Comparison of ENCODE assay signal across 17 cellular contexts in the genomic region with DNA sequence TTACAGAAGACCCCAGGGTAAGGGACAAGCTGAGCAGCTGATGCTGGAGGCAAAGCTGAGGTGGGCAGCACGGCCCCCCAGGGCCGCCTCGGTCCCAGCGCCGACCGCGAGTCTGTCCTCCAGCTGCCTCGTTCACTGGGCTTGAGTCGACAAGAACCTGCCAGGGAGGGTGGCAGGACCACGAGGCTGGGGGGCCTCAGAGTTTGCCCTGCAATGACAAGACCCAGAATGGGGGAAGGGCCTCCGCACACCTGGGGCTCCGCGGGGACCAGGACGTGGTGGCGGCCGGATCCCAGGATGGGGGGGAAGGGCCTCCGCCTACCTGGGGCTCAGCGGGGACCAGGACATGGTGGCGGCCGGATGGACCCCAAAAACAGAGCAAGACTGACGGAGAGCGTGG. TPM values are rescaled to one million over a fixed set of nuclear protein-coding genes. Genes with fewer than 3 reads are reported as not detected.
DNase-seq lines count a peak whose midpoint lies in the region; ATAC-seq and TF ChIP-seq lines count a peak whose summit lies in the region.
"Had no signal": no experiment of that assay in that cellular context is flagged by ENCODE, and none has a peak within 500 bp of the region (broad histone marks: within the 10 kb centered on the region; RNA-seq: fewer than 3 reads in every experiment).

No MANE protein-coding gene starts in this region.

- no peaks in the 10 kb centered on the region for H3K36me3 ChIP-seq in H7 (replicated peaks; ENCODE audit: control insufficient read depth, insufficient read depth, low read length)
- no peaks in the 10 kb centered on the region for H3K36me3 ChIP-seq in lower lobe of right lung
- H3K36me3 ChIP-seq in neuronal stem cell (replicated peaks in 1 of 2; ENCODE audit: control insufficient read depth in 2 of 2, insufficient read depth in 2 of 2, low read length in 2 of 2): peaks cover 0 to 4% of the 10 kb centered on the region in 2 donors

- no peak overlapping the region for H3K4ac ChIP-seq in neuronal stem cell (ENCODE audit: low read length)

- H2AK5ac ChIP-seq in neuronal stem cell (ENCODE audit: low read depth, low read length): peak overlapping the region; percentile 29

- no CpG with 5 or more reads among the region's 22 CpGs for WGBS in neuronal stem cell (ENCODE audit: extremely low coverage in 2 of 2, insufficient read length in 2 of 2, insufficient replicate concordance in 1 of 2), 2 donors

- H3K9ac ChIP-seq in neuronal stem cell (ENCODE audit: low read depth, low read length, poor library complexity): no peak overlapping the region
- H3K9ac ChIP-seq: GM23248 had no signal

- H2BK5ac ChIP-seq in neuronal stem cell (ENCODE audit: low read length): no peak overlapping the region

- intact Hi-C loops in Right ventricle myocardium inferior (cut with DNase I): no loop called here
- intact Hi-C loops in left cardiac atrium (cut with DNase I): no loop called here
- intact Hi-C loops in lower lobe of right lung (cut with DNase I): no loop called here

- no peak overlapping the region for H3K14ac ChIP-seq in neuronal stem cell (ENCODE audit: low read length)

- peaks cover 17% of the 10 kb centered on the region for H3K4me1 ChIP-seq in lower lobe of right lung
- peaks cover 0 to 10% of the 10 kb centered on the region in 2 donors for H3K4me1 ChIP-seq in neuronal stem cell (ENCODE audit: control insufficient read depth in 2 of 2, insufficient read depth in 1 of 2, low read depth in 1 of 2, low read length in 2 of 2)

- H3K18ac ChIP-seq in neuronal stem cell (ENCODE audit: low read length): peak overlapping the region; percentile 65

- H3K27me3 ChIP-seq in H7 (ENCODE audit: control insufficient read depth, insufficient read depth, low read length) (no peaks in the 10 kb centered on the region), lower lobe of right lung (ENCODE audit: low read depth) (no peaks in the 10 kb centered on the region), neuronal stem cell (ENCODE audit: control insufficient read depth in 3 of 3, insufficient read depth in 3 of 3, low read depth in 1 of 3, low read length in 3 of 3) (peaks cover 0 to 34% (median 4%) of the 10 kb centered on the region in 3 experiments)

- no peak overlapping the region for H3K4me2 ChIP-seq in neuronal stem cell (ENCODE audit: insufficient read depth, low read length, poor library complexity, severe bottlenecking)
- H3K4me2 ChIP-seq: A549 had no signal

- no peaks in the 10 kb centered on the region for H3K79me1 ChIP-seq in neuronal stem cell (ENCODE audit: low read depth, low read length)

- DNase-seq in Right ventricle myocardium inferior (ENCODE audit: missing footprints): peak; percentile 39
- DNase-seq in left cardiac atrium: no peak
- peak; percentile 69 for DNase-seq in H7
- peak; percentile 36 for DNase-seq in lower lobe of right lung
- no peak for DNase-seq in neuronal stem cell (ENCODE audit: low spot score)
- no peak for DNase-seq in COLO668 (lab: John Stamatoyannopoulos, UW; ENCODE audit: unreplicated experiment)
- no peak for DNase-seq in NCI-H226
- DNase-seq in activated effector memory CD4-positive, alpha-beta T cell treated with Interleukin-2 at 50 U/mL for 16 hours: no peak
- DNase-seq: AML-193; Caco-2; CD8-positive, alpha-beta T cell; GM23248; HFFc6; IMR-90 had no signal

- H3K27ac ChIP-seq in lower lobe of right lung (no peak overlapping the region), neuronal stem cell (replicated peaks; ENCODE audit: low read length) (no peak overlapping the region)
- H3K27ac ChIP-seq: 22Rv1, GM23248 had no signal

- H2AFZ ChIP-seq in neuronal stem cell (ENCODE audit: low read length): no peak overlapping the region
- H2AFZ ChIP-seq: GM23248 had no signal

- ATAC-seq in Right ventricle myocardium inferior (no peak), left cardiac atrium (no peak), lower lobe of right lung (no peak)
- ATAC-seq: A549; CD8-positive, alpha-beta T cell; HCT116 had no signal

- no peak overlapping the region for H4K8ac ChIP-seq in neuronal stem cell (ENCODE audit: low read depth, low read length)

- no peaks in the 10 kb centered on the region for H3K9me3 ChIP-seq in lower lobe of right lung
- H3K9me3 ChIP-seq in neuronal stem cell (replicated peaks in 1 of 2; ENCODE audit: control insufficient read depth in 2 of 2, insufficient read depth in 1 of 2, low read depth in 1 of 2, low read length in 2 of 2): peaks cover 0 to 3% of the 10 kb centered on the region in 2 donors
- H3K9me3 ChIP-seq: A549, Caco-2 had no signal

- no peak for TF ChIP-seq CTCF in lower lobe of right lung (IDR thresholded peaks at IDR 0.05)

- no peak overlapping the region for H2BK120ac ChIP-seq in neuronal stem cell (ENCODE audit: low read depth, low read length)

- no peak overlapping the region for H4K91ac ChIP-seq in neuronal stem cell (ENCODE audit: low read depth, low read length, poor library complexity)

- no peak overlapping the region for H3K4me3 ChIP-seq in H7 (ENCODE audit: insufficient read depth, low read depth, low read length)
- H3K4me3 ChIP-seq in lower lobe of right lung: no peak overlapping the region
- H3K4me3 ChIP-seq in neuronal stem cell (ENCODE audit: low read length in 2 of 2): no peak overlapping the region
- H3K4me3 ChIP-seq: A549, GM23248 had no signal

- peak overlapping the region; percentile 11 for H2BK15ac ChIP-seq in neuronal stem cell (ENCODE audit: low read length)

- H3K23ac ChIP-seq in neuronal stem cell (ENCODE audit: low read depth, low read length, poor library complexity): no peak overlapping the region

- H2BK12ac ChIP-seq in neuronal stem cell (ENCODE audit: low read length): peak overlapping the region; percentile 24

RNA-seq across cellular contexts. Expression of gene COL18A1, which starts 53.9 kb away (rescaled TPM):
- total RNA-seq in Right ventricle myocardium inferior (51.6 TPM), left cardiac atrium (100 to 1,000 TPM in 1 of 2 donors, 10 to 100 TPM in 1; 53.4 to 104 TPM), lower lobe of right lung (45.1 TPM)
- 327 and 328 TPM in 2 replicates for total RNA-seq in H7 (2014; rRNA removed; shearing (Covaris generic))
- 42.5 TPM for polyA plus RNA-seq in neuronal stem cell (2013, experiment 1 of 2)
- 42.1 TPM for polyA plus RNA-seq in neuronal stem cell (2013, experiment 2 of 2)

Comparison
In these comparisons a context has a peak if more than half of its experiments do, and no peak if none do; other contexts are left out.
1. DNase-seq: peak in Right ventricle myocardium inferior (single experiment), H7 (single experiment) and lower lobe of right lung (single experiment); none in left cardiac atrium (single experiment), neuronal stem cell (single experiment), COLO668 (single experiment), NCI-H226 (single experiment) and activated effector memory CD4-positive, alpha-beta T cell treated with Interleukin-2 at 50 U/mL for 16 hours (single experiment).